ENCODE assay signal across 10 cellular contexts in the genomic region with DNA sequence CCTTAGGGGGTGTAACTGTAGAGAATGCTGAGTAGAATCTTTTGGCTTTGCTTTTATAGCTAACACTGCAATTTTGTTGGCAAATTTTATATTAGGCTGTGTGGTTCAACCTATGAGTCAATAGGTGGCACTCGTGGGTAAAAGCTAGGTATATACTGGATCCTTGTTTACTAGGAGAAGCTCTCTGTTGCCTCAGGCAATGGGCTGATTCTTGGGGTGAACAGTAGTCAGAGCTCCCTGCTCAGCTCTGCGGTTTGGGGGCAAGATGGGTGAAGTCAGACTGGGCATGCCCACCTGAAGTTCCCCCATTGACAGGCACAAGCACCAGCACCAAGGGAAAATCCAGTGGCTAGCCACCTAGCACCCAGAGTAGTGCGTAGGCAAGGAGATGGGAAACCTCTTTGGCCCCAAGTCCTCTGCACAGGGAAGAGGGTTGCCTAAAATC.
DNase-seq lines count a peak whose midpoint lies in the region; ATAC-seq, FAIRE-seq and TF ChIP-seq lines count a peak whose summit lies in the region.
"Had no signal": no experiment of that assay in that cellular context is flagged by ENCODE, and none has a peak within 500 bp of the region (broad histone marks: within the 10 kb centered on the region; RNA-seq: fewer than 3 reads in every experiment).

No MANE protein-coding gene starts in this region.

- DNase-seq in D721Med (ENCODE audit: insufficient read length, low spot score), result no peak
- peak; percentile 55 for DNase-seq in H7
- DNase-seq in NCI-H1694 treated with DMSO at 0.1 percent for 48 hours (lab: John Stamatoyannopoulos, UW), result peak; percentile 8
- DNase-seq in foreskin melanocyte, result peak; percentile 6
- DNase-seq in activated CD8-positive, alpha-beta memory T cell treated with anti-CD3 and anti-CD28 coated beads for 24 hours, result no peak
- DNase-seq in nucleus accumbens (lab: John Stamatoyannopoulos, UW), result no peak

- no peak for ATAC-seq in HG02840 (IDR thresholded peaks at IDR 0.05; ENCODE audit: low FRiP score, unreplicated experiment)
- ATAC-seq in HG02763 (IDR thresholded peaks at IDR 0.05; ENCODE audit: unreplicated experiment), result no peak

- no peaks in the 10 kb centered on the region for H3K27me3 ChIP-seq in H7 (ENCODE audit: control insufficient read depth, insufficient read depth, low read length)
- H3K27me3 ChIP-seq: upper lobe of left lung had no signal

- FAIRE-seq in D721Med (lab: Jason Lieb, UNC), result no peak
- FAIRE-seq: GM18507 had no signal

- no peaks in the 10 kb centered on the region for H3K36me3 ChIP-seq in H7 (replicated peaks; ENCODE audit: control insufficient read depth, insufficient read depth, low read length)
- H3K36me3 ChIP-seq: upper lobe of left lung had no signal

- H3K4me3 ChIP-seq in H7 (ENCODE audit: insufficient read depth, low read depth, low read length), result no peak overlapping the region
- H3K4me3 ChIP-seq: upper lobe of left lung had no signal

- TF ChIP-seq CTCF in D721Med (IDR thresholded peaks at IDR 0.05; ENCODE audit: insufficient read depth, missing control alignments), result peak; percentile 38

Comparison
In these comparisons a context has a peak if more than half of its experiments do, and no peak if none do; other contexts are left out.
1. DNase-seq: peak in H7 (single experiment), NCI-H1694 treated with DMSO at 0.1 percent for 48 hours (single experiment) and foreskin melanocyte (single experiment); none in D721Med (single experiment), activated CD8-positive, alpha-beta memory T cell treated with anti-CD3 and anti-CD28 coated beads for 24 hours (single experiment) and nucleus accumbens (0 of 56).